In the genomic region with DNA sequence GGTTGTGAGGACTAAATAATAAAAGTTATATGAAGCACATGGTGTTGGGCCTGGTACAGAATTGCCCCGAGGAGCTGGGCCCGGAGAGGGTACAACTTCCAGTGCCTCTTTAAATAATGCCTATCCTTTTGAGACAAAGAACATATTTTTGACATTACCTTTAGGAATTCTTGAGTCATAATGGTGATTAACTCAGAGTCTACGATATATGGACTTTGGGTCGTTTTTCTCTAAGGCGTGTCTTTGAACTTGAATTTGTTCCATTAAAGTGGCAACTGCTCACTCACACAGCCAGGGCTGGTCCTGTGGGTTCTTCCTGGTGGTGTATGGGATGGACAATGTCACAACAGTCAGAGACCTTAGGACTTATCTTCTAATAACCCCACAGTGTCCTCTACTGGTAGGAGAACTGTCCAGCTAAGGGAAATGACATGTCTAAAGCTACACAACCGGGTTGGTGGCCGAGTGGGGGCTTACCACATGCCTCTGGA, we compare ENCODE assay signal across 1 cellular context.
TF ChIP-seq lines count a peak whose summit lies in the region.

No MANE protein-coding gene starts in this region.

TF ChIP-seq in HepG2, 621 proteins besides CTCF, POLR2A, EP300 and RAD21 (continued from another document):
- TF ChIP-seq, protein P1, sequence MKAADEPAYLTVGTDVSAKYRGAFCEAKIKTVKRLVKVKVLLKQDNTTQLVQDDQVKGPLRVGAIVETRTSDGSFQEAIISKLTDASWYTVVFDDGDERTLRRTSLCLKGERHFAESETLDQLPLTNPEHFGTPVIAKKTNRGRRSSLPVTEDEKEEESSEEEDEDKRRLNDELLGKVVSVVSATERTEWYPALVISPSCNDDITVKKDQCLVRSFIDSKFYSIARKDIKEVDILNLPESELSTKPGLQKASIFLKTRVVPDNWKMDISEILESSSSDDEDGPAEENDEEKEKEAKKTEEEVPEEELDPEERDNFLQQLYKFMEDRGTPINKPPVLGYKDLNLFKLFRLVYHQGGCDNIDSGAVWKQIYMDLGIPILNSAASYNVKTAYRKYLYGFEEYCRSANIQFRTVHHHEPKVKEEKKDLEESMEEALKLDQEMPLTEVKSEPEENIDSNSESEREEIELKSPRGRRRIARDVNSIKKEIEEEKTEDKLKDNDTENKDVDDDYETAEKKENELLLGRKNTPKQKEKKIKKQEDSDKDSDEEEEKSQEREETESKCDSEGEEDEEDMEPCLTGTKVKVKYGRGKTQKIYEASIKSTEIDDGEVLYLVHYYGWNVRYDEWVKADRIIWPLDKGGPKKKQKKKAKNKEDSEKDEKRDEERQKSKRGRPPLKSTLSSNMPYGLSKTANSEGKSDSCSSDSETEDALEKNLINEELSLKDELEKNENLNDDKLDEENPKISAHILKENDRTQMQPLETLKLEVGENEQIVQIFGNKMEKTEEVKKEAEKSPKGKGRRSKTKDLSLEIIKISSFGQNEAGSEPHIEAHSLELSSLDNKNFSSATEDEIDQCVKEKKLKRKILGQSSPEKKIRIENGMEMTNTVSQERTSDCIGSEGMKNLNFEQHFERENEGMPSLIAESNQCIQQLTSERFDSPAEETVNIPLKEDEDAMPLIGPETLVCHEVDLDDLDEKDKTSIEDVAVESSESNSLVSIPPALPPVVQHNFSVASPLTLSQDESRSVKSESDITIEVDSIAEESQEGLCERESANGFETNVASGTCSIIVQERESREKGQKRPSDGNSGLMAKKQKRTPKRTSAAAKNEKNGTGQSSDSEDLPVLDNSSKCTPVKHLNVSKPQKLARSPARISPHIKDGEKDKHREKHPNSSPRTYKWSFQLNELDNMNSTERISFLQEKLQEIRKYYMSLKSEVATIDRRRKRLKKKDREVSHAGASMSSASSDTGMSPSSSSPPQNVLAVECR (CRISPR knock-in tag; IDR thresholded peaks at IDR 0.05; ENCODE audit: borderline replicate concordance) = no peak
- TF ChIP-seq KLF13 (CRISPR knock-in tag; IDR thresholded peaks at IDR 0.05) (no peak), HHEX (CRISPR knock-in tag; IDR thresholded peaks at IDR 0.05) (no peak), ZFP1 (CRISPR knock-in tag; IDR thresholded peaks at IDR 0.05) (no peak), ESRRA (CRISPR knock-in tag; IDR thresholded peaks at IDR 0.05; ENCODE audit: low read depth) (no peak), ZNF75D (CRISPR knock-in tag; IDR thresholded peaks at IDR 0.05; ENCODE audit: borderline replicate concordance) (no peak)
